1 cellular context compared by ENCODE assay signal in the genomic region with DNA sequence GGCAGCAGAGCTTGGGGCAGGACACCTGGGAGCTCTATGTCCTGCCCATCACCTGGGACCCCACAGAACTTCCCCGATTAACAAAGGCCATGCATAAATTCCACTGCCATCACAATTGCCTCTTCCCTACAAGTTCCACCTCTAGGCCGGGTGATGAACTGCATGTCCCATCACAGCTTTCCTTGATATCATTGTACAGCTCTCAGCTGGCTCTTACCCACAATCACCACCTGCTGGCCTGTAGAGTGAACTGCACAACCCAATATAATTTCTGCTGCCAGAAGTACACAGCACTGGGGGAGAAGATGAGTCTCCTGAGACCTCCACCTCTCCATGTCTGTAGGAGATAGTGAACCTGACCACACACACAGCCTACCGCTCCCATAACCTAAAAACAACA.
TF ChIP-seq lines count a peak whose summit lies in the region.

No MANE protein-coding gene starts in this region.

TF ChIP-seq in K562, 482 proteins besides CTCF, POLR2A, EP300 and RAD21 (continued from another document):
- TF ChIP-seq ZBTB34 (CRISPR knock-in tag; IDR thresholded peaks at IDR 0.05), result no peak
- TF ChIP-seq KLF6 (CRISPR knock-in tag; IDR thresholded peaks at IDR 0.05; ENCODE audit: borderline replicate concordance), result no peak
- TF ChIP-seq, protein P1, sequence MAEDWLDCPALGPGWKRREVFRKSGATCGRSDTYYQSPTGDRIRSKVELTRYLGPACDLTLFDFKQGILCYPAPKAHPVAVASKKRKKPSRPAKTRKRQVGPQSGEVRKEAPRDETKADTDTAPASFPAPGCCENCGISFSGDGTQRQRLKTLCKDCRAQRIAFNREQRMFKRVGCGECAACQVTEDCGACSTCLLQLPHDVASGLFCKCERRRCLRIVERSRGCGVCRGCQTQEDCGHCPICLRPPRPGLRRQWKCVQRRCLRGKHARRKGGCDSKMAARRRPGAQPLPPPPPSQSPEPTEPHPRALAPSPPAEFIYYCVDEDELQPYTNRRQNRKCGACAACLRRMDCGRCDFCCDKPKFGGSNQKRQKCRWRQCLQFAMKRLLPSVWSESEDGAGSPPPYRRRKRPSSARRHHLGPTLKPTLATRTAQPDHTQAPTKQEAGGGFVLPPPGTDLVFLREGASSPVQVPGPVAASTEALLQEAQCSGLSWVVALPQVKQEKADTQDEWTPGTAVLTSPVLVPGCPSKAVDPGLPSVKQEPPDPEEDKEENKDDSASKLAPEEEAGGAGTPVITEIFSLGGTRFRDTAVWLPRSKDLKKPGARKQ (CRISPR knock-in tag; IDR thresholded peaks at IDR 0.05), result no peak
- TF ChIP-seq, protein P2, sequence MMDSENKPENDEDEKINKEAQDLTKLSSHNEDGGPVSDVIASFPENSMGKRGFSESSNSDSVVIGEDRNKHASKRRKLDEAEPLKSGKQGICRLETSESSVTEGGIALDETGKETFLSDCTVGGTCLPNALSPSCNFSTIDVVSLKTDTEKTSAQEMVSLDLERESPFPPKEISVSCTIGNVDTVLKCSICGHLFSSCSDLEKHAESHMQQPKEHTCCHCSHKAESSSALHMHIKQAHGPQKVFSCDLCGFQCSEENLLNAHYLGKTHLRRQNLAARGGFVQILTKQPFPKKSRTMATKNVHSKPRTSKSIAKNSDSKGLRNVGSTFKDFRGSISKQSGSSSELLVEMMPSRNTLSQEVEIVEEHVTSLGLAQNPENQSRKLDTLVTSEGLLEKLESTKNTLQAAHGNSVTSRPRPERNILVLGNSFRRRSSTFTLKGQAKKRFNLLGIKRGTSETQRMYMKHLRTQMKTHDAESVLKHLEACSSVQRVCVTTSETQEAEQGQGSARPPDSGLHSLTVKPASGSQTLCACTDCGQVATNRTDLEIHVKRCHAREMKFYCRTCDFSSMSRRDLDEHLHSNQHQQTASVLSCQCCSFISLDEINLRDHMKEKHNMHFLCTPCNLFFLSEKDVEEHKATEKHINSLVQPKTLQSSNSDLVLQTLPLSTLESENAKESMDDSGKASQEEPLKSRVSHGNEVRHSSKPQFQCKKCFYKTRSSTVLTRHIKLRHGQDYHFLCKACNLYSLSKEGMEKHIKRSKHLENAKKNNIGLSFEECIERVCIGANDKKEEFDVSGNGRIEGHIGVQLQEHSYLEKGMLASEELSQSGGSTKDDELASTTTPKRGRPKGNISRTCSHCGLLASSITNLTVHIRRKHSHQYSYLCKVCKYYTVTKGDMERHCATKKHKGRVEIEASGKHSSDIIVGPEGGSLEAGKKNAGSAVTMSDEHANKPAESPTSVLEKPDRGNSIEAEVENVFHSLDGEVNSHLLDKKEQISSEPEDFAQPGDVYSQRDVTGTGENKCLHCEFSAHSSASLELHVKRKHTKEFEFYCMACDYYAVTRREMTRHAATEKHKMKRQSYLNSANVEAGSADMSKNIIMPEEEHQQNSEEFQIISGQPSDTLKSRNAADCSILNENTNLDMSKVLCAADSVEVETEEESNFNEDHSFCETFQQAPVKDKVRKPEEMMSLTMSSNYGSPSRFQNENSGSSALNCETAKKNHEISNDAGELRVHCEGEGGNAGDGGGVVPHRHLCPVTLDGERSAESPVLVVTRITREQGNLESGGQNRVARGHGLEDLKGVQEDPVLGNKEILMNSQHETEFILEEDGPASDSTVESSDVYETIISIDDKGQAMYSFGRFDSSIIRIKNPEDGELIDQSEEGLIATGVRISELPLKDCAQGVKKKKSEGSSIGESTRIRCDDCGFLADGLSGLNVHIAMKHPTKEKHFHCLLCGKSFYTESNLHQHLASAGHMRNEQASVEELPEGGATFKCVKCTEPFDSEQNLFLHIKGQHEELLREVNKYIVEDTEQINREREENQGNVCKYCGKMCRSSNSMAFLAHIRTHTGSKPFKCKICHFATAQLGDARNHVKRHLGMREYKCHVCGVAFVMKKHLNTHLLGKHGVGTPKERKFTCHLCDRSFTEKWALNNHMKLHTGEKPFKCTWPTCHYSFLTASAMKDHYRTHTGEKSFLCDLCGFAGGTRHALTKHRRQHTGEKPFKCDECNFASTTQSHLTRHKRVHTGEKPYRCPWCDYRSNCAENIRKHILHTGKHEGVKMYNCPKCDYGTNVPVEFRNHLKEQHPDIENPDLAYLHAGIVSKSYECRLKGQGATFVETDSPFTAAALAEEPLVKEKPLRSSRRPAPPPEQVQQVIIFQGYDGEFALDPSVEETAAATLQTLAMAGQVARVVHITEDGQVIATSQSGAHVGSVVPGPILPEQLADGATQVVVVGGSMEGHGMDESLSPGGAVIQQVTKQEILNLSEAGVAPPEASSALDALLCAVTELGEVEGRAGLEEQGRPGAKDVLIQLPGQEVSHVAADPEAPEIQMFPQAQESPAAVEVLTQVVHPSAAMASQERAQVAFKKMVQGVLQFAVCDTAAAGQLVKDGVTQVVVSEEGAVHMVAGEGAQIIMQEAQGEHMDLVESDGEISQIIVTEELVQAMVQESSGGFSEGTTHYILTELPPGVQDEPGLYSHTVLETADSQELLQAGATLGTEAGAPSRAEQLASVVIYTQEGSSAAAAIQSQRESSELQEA (IDR thresholded peaks at IDR 0.05; ENCODE audit: low read depth), result no peak
